14 cellular contexts compared by ENCODE assay signal in genomic region chr17:33779399-33779697, GRCh38.
"Had no signal": no experiment of that assay in that cellular context is flagged by ENCODE, and none has a peak within 500 bp of the region (broad histone marks: within the 10 kb centered on the region; RNA-seq: fewer than 3 reads in every experiment).

No MANE protein-coding gene starts in this region.

- ATAC-seq: stimulated activated effector memory CD8-positive, alpha-beta T cell treated with anti-CD3 and anti-CD28 coated beads, Interleukin-12 subunit alpha, Interleukin-12 subunit beta, amount 100 ng/mL, for 72 hours had no signal

- H3K4me1 Mint-ChIP-seq: activated CD4-positive, alpha-beta T cell treated with anti-CD3 and anti-CD28 coated beads, Interleukin-2, amount 10 ng/mL, durations not matched to agents 7 days and 5 days; stimulated activated effector memory CD8-positive, alpha-beta T cell treated with anti-CD3 and anti-CD28 coated beads, Interleukin-12 subunit alpha, Interleukin-12 subunit beta, amount 100 ng/mL, for 72 hours had no signal

- H3K79me2 ChIP-seq: hepatocyte had no signal

- H3K27me3 ChIP-seq: foreskin keratinocyte, hepatocyte, pancreas, testis, upper lobe of left lung had no signal

- H3K27ac ChIP-seq: epithelial cell of prostate, foreskin keratinocyte, hepatocyte, pancreas, testis, upper lobe of left lung had no signal

- H3K4me1 ChIP-seq: foreskin keratinocyte, pancreas, upper lobe of left lung had no signal

- H3K9me3 Mint-ChIP-seq: activated CD4-positive, alpha-beta T cell treated with anti-CD3 and anti-CD28 coated beads, Interleukin-2, amount 10 ng/mL, durations not matched to agents 7 days and 5 days; stimulated activated effector memory CD8-positive, alpha-beta T cell treated with anti-CD3 and anti-CD28 coated beads, Interleukin-12 subunit alpha, Interleukin-12 subunit beta, amount 100 ng/mL, for 72 hours had no signal

- H3K36me3 Mint-ChIP-seq: stimulated activated effector memory CD8-positive, alpha-beta T cell treated with anti-CD3 and anti-CD28 coated beads, Interleukin-12 subunit alpha, Interleukin-12 subunit beta, amount 100 ng/mL, for 72 hours had no signal

- H3K27ac Mint-ChIP-seq: activated CD4-positive, alpha-beta T cell treated with anti-CD3 and anti-CD28 coated beads, Interleukin-2, amount 10 ng/mL, durations not matched to agents 7 days and 5 days; stimulated activated effector memory CD8-positive, alpha-beta T cell treated with anti-CD3 and anti-CD28 coated beads, Interleukin-12 subunit alpha, Interleukin-12 subunit beta, amount 100 ng/mL, for 72 hours had no signal

- H3K9me3 ChIP-seq: pancreas, testis, upper lobe of left lung had no signal

- DNase-seq: activated CD4-positive, CD25-positive, alpha-beta regulatory T cell; activated CD8-positive, alpha-beta memory T cell treated with anti-CD3 and anti-CD28 coated beads for 24 hours; activated effector memory CD4-positive, alpha-beta T cell treated with Interleukin-2 at 50 U/mL for 16 hours; activated naive CD4-positive, alpha-beta T cell treated with anti-CD3 and anti-CD28 coated beads, Interleukin-2, amount 50 U/mL, for 16 hours; T1000 had no signal

- H3K4me2 ChIP-seq: hepatocyte had no signal

- H3K4me3 ChIP-seq: hepatocyte, lung, pancreas, testis, upper lobe of left lung had no signal

- H3K4me3 Mint-ChIP-seq: activated CD4-positive, alpha-beta T cell treated with anti-CD3 and anti-CD28 coated beads, Interleukin-2, amount 10 ng/mL, durations not matched to agents 7 days and 5 days; stimulated activated effector memory CD8-positive, alpha-beta T cell treated with anti-CD3 and anti-CD28 coated beads, Interleukin-12 subunit alpha, Interleukin-12 subunit beta, amount 100 ng/mL, for 72 hours had no signal

- H3K36me3 ChIP-seq: pancreas, upper lobe of left lung had no signal

- H2AFZ ChIP-seq: hepatocyte had no signal
